Comparison of ENCODE assay signal across 28 cellular contexts in the genomic region with DNA sequence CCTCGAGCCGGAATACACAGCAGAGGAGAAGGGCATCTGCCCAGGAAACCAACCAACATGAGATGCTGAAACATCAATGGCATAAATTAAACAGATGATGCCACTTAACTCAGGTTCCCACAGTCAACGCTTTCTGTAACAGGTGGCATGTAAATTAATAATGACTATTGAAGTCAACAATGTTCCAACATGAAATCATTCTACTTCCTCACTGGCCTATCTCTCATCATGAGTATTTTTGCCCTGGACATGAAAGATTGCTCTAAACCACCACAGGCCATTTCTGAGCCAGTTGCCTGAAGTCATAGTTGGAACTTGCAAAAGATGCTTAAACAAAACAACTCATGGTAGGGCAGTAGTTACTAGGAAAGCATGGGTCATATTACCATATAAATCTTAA.
DNase-seq lines count a peak whose midpoint lies in the region; ATAC-seq and TF ChIP-seq lines count a peak whose summit lies in the region.
"Had no signal": no experiment of that assay in that cellular context is flagged by ENCODE, and none has a peak within 500 bp of the region (broad histone marks: within the 10 kb centered on the region; RNA-seq: fewer than 3 reads in every experiment).

No MANE protein-coding gene starts in this region.

- H3K4me3 ChIP-seq in fibroblast of villous mesenchyme (ENCODE audit: low read depth, low read length), result no peak overlapping the region
- H3K4me3 ChIP-seq: MG63, skin epidermis, upper lobe of right lung had no signal

- H3K9me3 Mint-ChIP-seq in WTC11, result peaks cover 3% of the 10 kb centered on the region; the same call in 1 of the 2 replicates
- no peaks in the 10 kb centered on the region for H3K9me3 Mint-ChIP-seq in HFFc6
- H3K9me3 Mint-ChIP-seq in glutamatergic neuron (ENCODE audit: unreplicated experiment), result peaks cover 3% of the 10 kb centered on the region

- DNase-seq in NCI-H524 treated with DMSO at 0.1 percent for 48 hours (lab: John Stamatoyannopoulos, UW) (peak; percentile 69), NCI-H524 (lab: John Stamatoyannopoulos, UW) (no peak), WTC11 (ENCODE audit: low spot score) (no peak), fibroblast of villous mesenchyme (ENCODE audit: low read depth) (peak; percentile 41), KG1 (lab: John Stamatoyannopoulos, UW) (no peak), HFFc6 (no peak), mucosa of gallbladder (ENCODE audit: low spot score) (no peak), glutamatergic neuron (no peak)
- DNase-seq: activated CD4-positive, alpha-beta T cell treated with anti-CD3 and anti-CD28 coated beads for 1 hour; activated gamma-delta T cell treated with Interleukin-2 at 50 U/mL for 16 hours; brain microvascular endothelial cell; CD4-positive, CD25-positive, alpha-beta regulatory T cell; effector memory CD4-positive, alpha-beta T cell; head of caudate nucleus; left cardiac atrium; mesendoderm; MG63; naive thymus-derived CD4-positive, alpha-beta T cell; NCI-H2107; NCI-H748 treated with DMSO at 0.1 percent for 48 hours; nucleus accumbens; RPMI8226; stimulated activated CD4-positive, alpha-beta T cell treated with anti-CD3 and anti-CD28 coated beads, Interleukin-2, amount 100 ng/mL, for 24 hours; substantia nigra; T-helper 1 cell; upper lobe of right lung had no signal

- CTCF ChIA-PET in WTC11 (lab: Charles Lee), result no interaction called here

- H3K27me3 Mint-ChIP-seq in WTC11 (ENCODE audit: low read depth), result no peaks in the 10 kb centered on the region
- H3K27me3 Mint-ChIP-seq in HFFc6 (ENCODE audit: insufficient read depth), result peaks cover 4% of the 10 kb centered on the region; the same call in 1 of the 2 replicates
- peaks cover 2% of the 10 kb centered on the region for H3K27me3 Mint-ChIP-seq in glutamatergic neuron (ENCODE audit: unreplicated experiment)

- peaks cover 36% of the 10 kb centered on the region for H3K4me1 Mint-ChIP-seq in WTC11
- peaks cover 2% of the 10 kb centered on the region; the same call in 1 of the 2 replicates for H3K4me1 Mint-ChIP-seq in HFFc6 (ENCODE audit: low read depth)
- peaks cover 6% of the 10 kb centered on the region for H3K4me1 Mint-ChIP-seq in glutamatergic neuron (ENCODE audit: low read depth, unreplicated experiment)
- H3K4me1 Mint-ChIP-seq: CD4-positive, CD25-positive, alpha-beta regulatory T cell; naive thymus-derived CD4-positive, alpha-beta T cell had no signal

- H3K36me3 Mint-ChIP-seq in WTC11 (peaks cover 2% of the 10 kb centered on the region; the same call in 1 of the 2 replicates), HFFc6 (ENCODE audit: low read depth) (no peaks in the 10 kb centered on the region), glutamatergic neuron (ENCODE audit: unreplicated experiment) (no peaks in the 10 kb centered on the region)
- H3K36me3 Mint-ChIP-seq: CD4-positive, CD25-positive, alpha-beta regulatory T cell had no signal

- TF ChIP-seq CTCF in WTC11 (IDR thresholded peaks at IDR 0.05) (no peak), fibroblast of villous mesenchyme (IDR thresholded peaks at IDR 0.05; ENCODE audit: insufficient read depth, low read depth, low read length) (no peak), HFFc6 (IDR thresholded peaks at IDR 0.05) (no peak), glutamatergic neuron (IDR thresholded peaks at IDR 0.05; ENCODE audit: partially characterized antibody, unreplicated experiment) (no peak)

- H3K4me3 Mint-ChIP-seq in WTC11, result no peak overlapping the region
- no peak overlapping the region for H3K4me3 Mint-ChIP-seq in HFFc6
- no peak overlapping the region for H3K4me3 Mint-ChIP-seq in glutamatergic neuron (ENCODE audit: unreplicated experiment)
- H3K4me3 Mint-ChIP-seq: CD4-positive, CD25-positive, alpha-beta regulatory T cell; naive thymus-derived CD4-positive, alpha-beta T cell had no signal

- POLR2A ChIA-PET in WTC11 (lab: Charles Lee), result no interaction called here

- ATAC-seq in WTC11, result no peak
- ATAC-seq: esophagus mucosa; left cardiac atrium; naive thymus-derived CD4-positive, alpha-beta T cell; upper lobe of right lung had no signal

- peak overlapping the region; percentile 27; the same call in 1 of the 2 replicates for H3K27ac Mint-ChIP-seq in WTC11
- H3K27ac Mint-ChIP-seq in HFFc6, result no peak overlapping the region
- H3K27ac Mint-ChIP-seq in glutamatergic neuron (ENCODE audit: unreplicated experiment), result no peak overlapping the region
- H3K27ac Mint-ChIP-seq: naive thymus-derived CD4-positive, alpha-beta T cell had no signal

TF ChIP-seq in WTC11, 78 proteins besides CTCF, POLR2A, EP300 and RAD21:
- TF ChIP-seq, protein P1, sequence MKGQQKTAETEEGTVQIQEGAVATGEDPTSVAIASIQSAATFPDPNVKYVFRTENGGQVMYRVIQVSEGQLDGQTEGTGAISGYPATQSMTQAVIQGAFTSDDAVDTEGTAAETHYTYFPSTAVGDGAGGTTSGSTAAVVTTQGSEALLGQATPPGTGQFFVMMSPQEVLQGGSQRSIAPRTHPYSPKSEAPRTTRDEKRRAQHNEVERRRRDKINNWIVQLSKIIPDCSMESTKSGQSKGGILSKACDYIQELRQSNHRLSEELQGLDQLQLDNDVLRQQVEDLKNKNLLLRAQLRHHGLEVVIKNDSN (CRISPR knock-in tag; IDR thresholded peaks at IDR 0.05), result no peak
- TF ChIP-seq ZNF396 (CRISPR knock-in tag; IDR thresholded peaks at IDR 0.05; ENCODE audit: borderline replicate concordance), result no peak
TF ChIP-seq in WTC11: peak in this region for 0.

Comparison
In these comparisons a context has a peak if more than half of its experiments do, and no peak if none do; other contexts are left out.
1. DNase-seq: peak in NCI-H524 treated with DMSO at 0.1 percent for 48 hours (single experiment) and fibroblast of villous mesenchyme (single experiment); none in NCI-H524 (0 of 2), WTC11 (single experiment), KG1 (single experiment), HFFc6 (single experiment), mucosa of gallbladder (single experiment) and glutamatergic neuron (single experiment).